ENCODE assay signal across 15 cellular contexts in the genomic region with DNA sequence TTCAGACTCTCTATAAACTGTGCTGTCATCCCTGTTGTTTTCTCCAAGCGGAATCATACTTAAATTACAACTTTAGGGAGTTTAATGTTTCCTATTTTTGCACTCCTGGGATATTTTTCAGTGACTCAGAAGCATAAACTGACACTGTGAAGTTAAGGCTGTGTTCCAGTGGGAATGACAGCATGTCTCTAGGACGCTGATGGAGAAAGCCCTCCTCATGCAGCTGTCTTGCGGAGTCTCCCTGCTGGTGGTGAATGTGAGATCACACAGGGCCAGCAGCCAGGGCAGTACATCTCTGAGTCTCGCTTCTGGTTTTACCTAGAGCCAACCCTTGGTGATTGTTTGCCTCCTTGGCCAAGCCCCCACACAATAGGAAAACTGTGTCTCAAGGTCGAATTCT. TPM values are rescaled to one million over a fixed set of nuclear protein-coding genes. Genes with fewer than 3 reads are reported as not detected.
DNase-seq lines count a peak whose midpoint lies in the region; ATAC-seq and TF ChIP-seq lines count a peak whose summit lies in the region.
"Had no signal": no experiment of that assay in that cellular context is flagged by ENCODE, and none has a peak within 500 bp of the region (broad histone marks: within the 10 kb centered on the region; RNA-seq: fewer than 3 reads in every experiment).

No MANE protein-coding gene starts in this region.

- DNase-seq in activated T-cell treated with anti-CD3 and anti-CD28 coated beads, Interleukin-2, amount 50 U/mL, for 24 hours, result no peak
- DNase-seq in activated T-cell treated with anti-CD3 and anti-CD28 coated beads, Interleukin-2, amount 50 U/mL, for 72 hours, result no peak
- DNase-seq in fibroblast of gingiva (ENCODE audit: low read depth) (peak; percentile 57), medulla oblongata (ENCODE audit: extremely low spot score) (peak; percentile 52), upper lobe of right lung (no peak), NCI-H446 treated with DMSO at 0.1 percent for 48 hours (lab: John Stamatoyannopoulos, UW) (no peak)
- DNase-seq: activated CD4-positive, alpha-beta T cell treated with anti-CD3 and anti-CD28 coated beads for 4 hours; activated naive CD4-positive, alpha-beta T cell; DMS79; NCI-H2227 treated with DMSO at 0.1 percent for 48 hours; SHP77 treated with DMSO at 0.1 percent for 48 hours; upper lobe of left lung had no signal

- no peak overlapping the region for H3K4me3 Mint-ChIP-seq in activated T-cell treated with anti-CD3 and anti-CD28 coated beads, Interleukin-2, amount 50 U/mL, for 24 hours
- no peak overlapping the region for H3K4me3 Mint-ChIP-seq in activated T-cell treated with anti-CD3 and anti-CD28 coated beads, Interleukin-2, amount 50 U/mL, for 72 hours

- peaks cover 42% of the 10 kb centered on the region for H3K4me1 Mint-ChIP-seq in activated T-cell treated with anti-CD3 and anti-CD28 coated beads, Interleukin-2, amount 50 U/mL, for 24 hours (ENCODE audit: low read depth)
- peaks cover 46% of the 10 kb centered on the region for H3K4me1 Mint-ChIP-seq in activated T-cell treated with anti-CD3 and anti-CD28 coated beads, Interleukin-2, amount 50 U/mL, for 72 hours (ENCODE audit: low read depth)

- H3K4me1 ChIP-seq in upper lobe of right lung, result peaks cover 20% of the 10 kb centered on the region

- H3K36me3 ChIP-seq in upper lobe of right lung, result no peaks in the 10 kb centered on the region
- H3K36me3 ChIP-seq: ovary, upper lobe of left lung had no signal

- intact Hi-C loops in upper lobe of right lung (cut with DNase I), result no loop called here

- no peaks in the 10 kb centered on the region for H3K9me3 Mint-ChIP-seq in activated T-cell treated with anti-CD3 and anti-CD28 coated beads, Interleukin-2, amount 50 U/mL, for 24 hours
- H3K9me3 Mint-ChIP-seq in activated T-cell treated with anti-CD3 and anti-CD28 coated beads, Interleukin-2, amount 50 U/mL, for 72 hours, result no peaks in the 10 kb centered on the region

- H3K27ac ChIP-seq in upper lobe of right lung, result no peak overlapping the region
- H3K27ac ChIP-seq: ovary, upper lobe of left lung had no signal

- TF ChIP-seq CTCF in upper lobe of right lung (IDR thresholded peaks at IDR 0.05), result no peak

- H3K27ac Mint-ChIP-seq in activated T-cell treated with anti-CD3 and anti-CD28 coated beads, Interleukin-2, amount 50 U/mL, for 24 hours, result peak overlapping the region; percentile 58
- no peak overlapping the region for H3K27ac Mint-ChIP-seq in activated T-cell treated with anti-CD3 and anti-CD28 coated beads, Interleukin-2, amount 50 U/mL, for 72 hours

- no peaks in the 10 kb centered on the region for H3K9me3 ChIP-seq in upper lobe of right lung
- H3K9me3 ChIP-seq: ovary, upper lobe of left lung had no signal

- ATAC-seq in activated T-cell treated with anti-CD3 and anti-CD28 coated beads, Interleukin-2, amount 50 U/mL, for 72 hours (replicated peaks in 1 of 2), result no peak
- ATAC-seq in upper lobe of right lung (peak; percentile 29), HG02798 (IDR thresholded peaks at IDR 0.05; ENCODE audit: poor library complexity, unreplicated experiment) (no peak), GM21515 (IDR thresholded peaks at IDR 0.05; ENCODE audit: unreplicated experiment) (no peak)

- H3K27me3 Mint-ChIP-seq in activated T-cell treated with anti-CD3 and anti-CD28 coated beads, Interleukin-2, amount 50 U/mL, for 24 hours, result no peaks in the 10 kb centered on the region
- H3K27me3 Mint-ChIP-seq in activated T-cell treated with anti-CD3 and anti-CD28 coated beads, Interleukin-2, amount 50 U/mL, for 72 hours (ENCODE audit: low read depth), result no peaks in the 10 kb centered on the region

- peaks cover 50% of the 10 kb centered on the region for H3K36me3 Mint-ChIP-seq in activated T-cell treated with anti-CD3 and anti-CD28 coated beads, Interleukin-2, amount 50 U/mL, for 24 hours (ENCODE audit: low read depth)
- H3K36me3 Mint-ChIP-seq in activated T-cell treated with anti-CD3 and anti-CD28 coated beads, Interleukin-2, amount 50 U/mL, for 72 hours (ENCODE audit: insufficient read depth in 2 of 2), result peaks cover 2 to 21% of the 10 kb centered on the region in 2 donors

- no peak overlapping the region for H3K4me3 ChIP-seq in upper lobe of right lung
- H3K4me3 ChIP-seq: ovary, upper lobe of left lung had no signal

- no peaks in the 10 kb centered on the region for H3K27me3 ChIP-seq in upper lobe of right lung
- H3K27me3 ChIP-seq: ovary, upper lobe of left lung had no signal

RNA-seq across cellular contexts. Expression of gene NFKB1, which starts 53.3 kb away (rescaled TPM):
- total RNA-seq in activated T-cell treated with anti-CD3 and anti-CD28 coated beads, Interleukin-2, amount 50 U/mL, for 72 hours, result 100 to 1,000 TPM; 151 to 167 TPM
- 48.8 TPM for total RNA-seq in upper lobe of right lung

Comparison
In these comparisons a context has a peak if more than half of its experiments do, and no peak if none do; other contexts are left out.
1. DNase-seq: peak in fibroblast of gingiva (single experiment) and medulla oblongata (single experiment); none in activated T-cell treated with anti-CD3 and anti-CD28 coated beads, Interleukin-2, amount 50 U/mL, for 24 hours (single experiment), activated T-cell treated with anti-CD3 and anti-CD28 coated beads, Interleukin-2, amount 50 U/mL, for 72 hours (0 of 2), upper lobe of right lung (single experiment) and NCI-H446 treated with DMSO at 0.1 percent for 48 hours (single experiment).